In genomic region chr1:117716030-117716429, GRCh38 we compare ENCODE assay signal across 2 cellular contexts.
DNase-seq lines count a peak whose midpoint lies in the region; ATAC-seq, FAIRE-seq and TF ChIP-seq lines count a peak whose summit lies in the region.
"Not testable (repeated sequence)": the region's sequence is repeated elsewhere in the genome, so short reads cannot be mapped to it uniquely, and the experiment has no call there.

No MANE protein-coding gene starts in this region.

- DNase-seq in K562 (ENCODE audit: extremely low read depth in 1 of 4, low spot score in 3 of 4) = not testable (repeated sequence)

- H3K9me3 ChIP-seq in HEK293 (ENCODE audit: control insufficient read depth, insufficient read depth, low read depth, low read length); K562 (replicated peaks; ENCODE audit: control insufficient read depth, insufficient read depth, low read depth, low read length): not testable (repeated sequence)

- intact Hi-C loops in K562 (cut with micrococcal nuclease) = not testable (repeated sequence)

- not testable (repeated sequence) for FAIRE-seq in K562 (lab: Jason Lieb, UNC)

- H3K36me3 ChIP-seq in HEK293 (ENCODE audit: control insufficient read depth in 2 of 2, insufficient read depth in 1 of 2, low read length in 2 of 2); K562 (ENCODE audit: control insufficient read depth, insufficient read depth, low read length): not testable (repeated sequence)

- not testable (repeated sequence) for H3K79me2 ChIP-seq in K562 (ENCODE audit: control insufficient read depth, insufficient read depth, low read length)

- not testable (repeated sequence) for TF ChIP-seq RAD21 in K562 (CRISPR knock-in tag; conservative IDR thresholded peaks at IDR 0.05 in 1 of 2, IDR thresholded peaks at IDR 0.05 in 1 of 2)

- not testable (repeated sequence) for H3K27me3 ChIP-seq in K562 (ENCODE audit: control insufficient read depth in 2 of 2, insufficient read depth in 2 of 2, low read length in 2 of 2)

- H3K9me1 ChIP-seq in K562 (ENCODE audit: control insufficient read depth, insufficient read depth, low read length) = not testable (repeated sequence)

- CTCF ChIA-PET in HEK293 (lab: Yijun Ruan, JAX) = interaction anchor here (2.2 kb wide), 1 partner anchor 38 kb away, joined by 8 read pairs; no protein-coding TSS in a partner anchor
- CTCF ChIA-PET in K562 (lab: Yijun Ruan, JAX; ENCODE audit: low intra/inter-chr PET ratio) = not testable (repeated sequence)

- TF ChIP-seq CTCF in HEK293 (tag by site-specific recombination; IDR thresholded peaks at IDR 0.05); K562 (IDR thresholded peaks at IDR 0.05 in 2 of 3, conservative IDR thresholded peaks at IDR 0.05 in 1 of 3; ENCODE audit: insufficient read depth in 2 of 3, low read depth in 1 of 3, low read length in 3 of 3): not testable (repeated sequence)

- not testable (repeated sequence) for H3K4me3 ChIP-seq in HEK293 (ENCODE audit: low read depth, low read length); K562

- POLR2A ChIA-PET in HEK293 (lab: Yijun Ruan, JAX) = not testable (repeated sequence)
- POLR2A ChIA-PET in K562 (lab: Yijun Ruan, JAX) = interaction anchor here (0.8 kb wide), 1 partner anchor 30 kb away, joined by 3 read pairs; no protein-coding TSS in a partner anchor

- not testable (repeated sequence) for BruUV-seq in K562 (replicated peaks; lab: Mats Ljungman, UMichigan)

- not testable (repeated sequence) for H3K4me1 ChIP-seq in HEK293 (ENCODE audit: control insufficient read depth, insufficient read depth, low read length); K562 (replicated peaks in 1 of 2; ENCODE audit: control insufficient read depth in 2 of 2, insufficient read depth in 2 of 2, low read length in 2 of 2)

- TF ChIP-seq POLR2A in K562 (conservative IDR thresholded peaks at IDR 0.05) = not testable (repeated sequence)

- not testable (repeated sequence) for H2AFZ ChIP-seq in K562 (ENCODE audit: low read depth, low read length)

- H4K20me1 ChIP-seq in K562 (replicated peaks; ENCODE audit: control insufficient read depth, insufficient read depth, low read length) = not testable (repeated sequence)

- not testable (repeated sequence) for TF ChIP-seq EP300 in K562 (IDR thresholded peaks at IDR 0.05; ENCODE audit: low read length)

- not testable (repeated sequence) for ATAC-seq in K562

- H3K9ac ChIP-seq in K562 (ENCODE audit: insufficient read depth in 1 of 2, low read depth in 2 of 2, low read length in 2 of 2) = not testable (repeated sequence)

- H3K4me2 ChIP-seq in K562 (ENCODE audit: insufficient read depth, low read length) = not testable (repeated sequence)

- not testable (repeated sequence) for H3K27ac ChIP-seq in HEK293 (ENCODE audit: extremely low read depth, low read depth, low read length); K562 (ENCODE audit: extremely low read depth, low read depth, low read length)

- in situ Hi-C loops in K562 (cut with MboI) = not testable (repeated sequence)

- WGBS in K562 (ENCODE audit: insufficient coverage, low coverage, missing lambda C conversion rate) = 8% methylated on average over 4 of the region's 4 CpGs

TF ChIP-seq in HEK293, 187 proteins besides CTCF, POLR2A, EP300 and RAD21:
- peak; percentile 31 for TF ChIP-seq SETDB1 (IDR thresholded peaks at IDR 0.05; ENCODE audit: insufficient read length, low read length)
TF ChIP-seq in HEK293: peak in this region for 1; not testable (repeated sequence) for 186.

TF ChIP-seq in K562, 482 proteins besides CTCF, POLR2A, EP300 and RAD21:
- TF ChIP-seq ZNF280A (IDR thresholded peaks at IDR 0.05; ENCODE audit: low read depth, partially characterized antibody) (peak; percentile 49), ZNF431 (CRISPR knock-in tag; IDR thresholded peaks at IDR 0.05) (peak; percentile 99)
TF ChIP-seq in K562: peak in this region for 2; not testable (repeated sequence) for 480.
